ENCODE assay signal across 26 cellular contexts in the genomic region with DNA sequence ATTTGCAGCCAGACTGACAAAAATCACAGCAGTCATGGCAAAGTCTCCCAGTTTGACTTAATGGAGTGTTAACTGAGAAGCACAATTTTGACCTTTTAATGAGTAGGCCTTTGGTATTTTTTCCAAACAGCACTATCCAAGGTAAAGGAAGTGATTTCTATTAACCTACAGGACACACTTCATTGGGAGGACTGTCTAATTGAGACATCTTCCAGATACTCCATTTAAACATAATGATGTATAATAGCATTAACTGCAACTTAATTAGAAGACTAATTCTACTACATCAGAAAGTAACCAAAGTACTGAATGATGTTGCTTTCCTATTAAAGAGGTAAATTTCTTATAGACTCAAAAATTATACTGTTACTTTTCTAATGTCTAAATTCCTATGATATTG.
"Had no signal": no experiment of that assay in that cellular context is flagged by ENCODE, and none has a peak within 500 bp of the region (broad histone marks: within the 10 kb centered on the region; RNA-seq: fewer than 3 reads in every experiment).

No MANE protein-coding gene starts in this region.

- DNase-seq: stimulated activated CD4-positive, alpha-beta T cell treated with anti-CD3 and anti-CD28 coated beads, Interleukin-2, amount 100 ng/mL, for 48 hours; stimulated activated CD4-positive, alpha-beta T cell treated with anti-CD3 and anti-CD28 coated beads, Interleukin-4, amount 100 ng/mL, for 1 hour; stimulated activated CD4-positive, alpha-beta T cell treated with anti-CD3 and anti-CD28 coated beads, Interleukin-4, amount 100 ng/mL, for 24 hours; stimulated activated CD4-positive, alpha-beta T cell treated with anti-CD3 and anti-CD28 coated beads, Interleukin-4, amount 100 ng/mL, for 4 hours; stimulated activated CD8-positive, alpha-beta memory T cell treated with anti-CD3 and anti-CD28 coated beads, Interleukin-4, amount 100 ng/mL, for 48 hours; stimulated activated naive B cell treated with anti-CD40 and anti-IgM and Interleukin-4, amounts not matched to agents 10 μg/mL and 1 μg/mL and 100 μg/mL, for 72 hours; stimulated activated naive CD4-positive, alpha-beta T cell treated with Interleukin-2 at 50 U/mL for 16 hours; stimulated activated naive CD8-positive, alpha-beta T cell treated with anti-CD3 and anti-CD28 coated beads, Interleukin-15, amount 100 ng/mL, for 72 hours; stimulated activated naive CD8-positive, alpha-beta T cell treated with anti-CD3 and anti-CD28 coated beads, Interleukin-15, Interleukin-2, amounts not matched to agents 100 U/mL and 50 U/mL, for 24 hours; stomach; substantia nigra; testis; thyroid gland; tibial artery; transverse colon; trophoblast cell; upper lobe of left lung; upper lobe of right lung; uterus had no signal

- H3K27ac ChIP-seq: stomach, suprapubic skin, testis, thoracic aorta, thyroid gland, tibial artery, tibial nerve, transverse colon, upper lobe of left lung, upper lobe of right lung, uterus, vagina had no signal

- H3K4me3 ChIP-seq: stomach, suprapubic skin, testis, thoracic aorta, thyroid gland, tibial artery, tibial nerve, transverse colon, upper lobe of left lung, upper lobe of right lung, uterus, vagina had no signal

- ATAC-seq: stimulated activated effector memory CD8-positive, alpha-beta T cell treated with anti-CD3 and anti-CD28 coated beads, Interleukin-12 subunit alpha, Interleukin-12 subunit beta, amount 100 ng/mL, for 72 hours; stimulated activated memory B cell treated with anti-CD40 and anti-IgM and Interleukin-4, amounts not matched to agents 10 μg/mL and 1 μg/mL and 100 μg/mL, for 72 hours; stimulated activated naive B cell treated with anti-CD40 and anti-IgM and Interleukin-4, amounts not matched to agents 10 μg/mL and 1 μg/mL and 100 μg/mL, for 72 hours; stimulated activated naive CD8-positive, alpha-beta T cell treated with anti-CD3 and anti-CD28 coated beads, Interleukin-15, amount 100 ng/mL, for 72 hours; stimulated activated naive CD8-positive, alpha-beta T cell treated with anti-CD3 and anti-CD28 coated beads, Interleukin-15, Interleukin-2, amounts not matched to agents 100 U/mL and 50 U/mL, for 24 hours; upper lobe of right lung had no signal

- H3K27me3 ChIP-seq: stomach, suprapubic skin, testis, thyroid gland, tibial artery, tibial nerve, transverse colon, upper lobe of left lung, upper lobe of right lung, uterus, vagina had no signal

- H3K9me3 ChIP-seq: suprapubic skin, testis, thoracic aorta, thyroid gland, transverse colon, upper lobe of left lung, upper lobe of right lung, vagina had no signal

- FAIRE-seq: urothelium cell line had no signal

- H3K36me3 ChIP-seq: stomach, suprapubic skin, thoracic aorta, thyroid gland, tibial artery, tibial nerve, transverse colon, upper lobe of left lung, upper lobe of right lung, uterus, vagina had no signal

- H3K4me1 ChIP-seq: stomach, suprapubic skin, testis, thyroid gland, tibial artery, tibial nerve, transverse colon, upper lobe of left lung, upper lobe of right lung, uterus, vagina had no signal
